36 cellular contexts compared by ENCODE assay signal in genomic region chr10:16393271-16393858, GRCh38. TPM values are rescaled to one million over a fixed set of nuclear protein-coding genes. Genes with fewer than 3 reads are reported as not detected.
DNase-seq lines count a peak whose midpoint lies in the region; ATAC-seq and TF ChIP-seq lines count a peak whose summit lies in the region.
"Had no signal": no experiment of that assay in that cellular context is flagged by ENCODE, and none has a peak within 500 bp of the region (broad histone marks: within the 10 kb centered on the region; RNA-seq: fewer than 3 reads in every experiment).

No MANE protein-coding gene starts in this region.

- H3F3A ChIP-seq in SK-N-SH (replicated peaks; ENCODE audit: insufficient read depth) = no peaks in the 10 kb centered on the region

- no peaks in the 10 kb centered on the region for H3K4me1 Mint-ChIP-seq in osteocyte (ENCODE audit: unreplicated experiment)
- H3K4me1 Mint-ChIP-seq: B cell; CD14-positive monocyte; CD4-positive, alpha-beta memory T cell; CD4-positive, CD25-positive, alpha-beta regulatory T cell; CD8-positive, alpha-beta memory T cell had no signal

- no peak overlapping the region for H3K27ac Mint-ChIP-seq in osteocyte (ENCODE audit: unreplicated experiment)
- H3K27ac Mint-ChIP-seq: B cell; CD14-positive monocyte; CD4-positive, alpha-beta memory T cell; CD4-positive, alpha-beta T cell; CD8-positive, alpha-beta memory T cell; CD8-positive, alpha-beta T cell had no signal

- no peaks in the 10 kb centered on the region for H3K9me3 ChIP-seq in SK-N-SH
- H3K9me3 ChIP-seq: A549; BE2C; BLaER1; BLaER1 treated with 17β-estradiol and CSF1 and Interleukin-3, amounts not matched to agents 10 nM and 100 nM had no signal

- no peaks in the 10 kb centered on the region for H4K20me1 ChIP-seq in SK-N-SH (ENCODE audit: insufficient read depth)
- H4K20me1 ChIP-seq: BLaER1; BLaER1 treated with 17β-estradiol and CSF1 and Interleukin-3, amounts not matched to agents 10 nM and 100 nM had no signal

- no peaks in the 10 kb centered on the region for H3K9me3 Mint-ChIP-seq in osteocyte (ENCODE audit: unreplicated experiment)
- H3K9me3 Mint-ChIP-seq: CD4-positive, alpha-beta T cell; CD4-positive, CD25-positive, alpha-beta regulatory T cell; CD8-positive, alpha-beta memory T cell; CD8-positive, alpha-beta T cell had no signal

- peaks cover 7% of the 10 kb centered on the region for H3K27me3 Mint-ChIP-seq in osteocyte (ENCODE audit: unreplicated experiment)

- peak in 1 of 2 experiments; percentile 36; a peak in 1 of 4 replicates for TF ChIP-seq EP300 in SK-N-SH (IDR thresholded peaks at IDR 0.05; ENCODE audit: borderline replicate concordance in 1 of 2, low read depth in 1 of 2, low read length in 1 of 2)

- POLR2A ChIA-PET in SK-N-SH (lab: Yijun Ruan, JAX) = no interaction called here

- H3K9ac ChIP-seq in SK-N-SH = no peak overlapping the region
- H3K9ac ChIP-seq: BLaER1; BLaER1 treated with 17β-estradiol and CSF1 and Interleukin-3, amounts not matched to agents 10 nM and 100 nM had no signal

- ATAC-seq in SK-N-SH treated with all-trans-retinoic acid at 6 μM for 48 hours = no peak
- ATAC-seq: A549; CD8-positive, alpha-beta T cell had no signal

- WGBS in SK-N-SH (ENCODE audit: low lambda C conversion rate) = 11% methylated on average over 4 of the region's 4 CpGs

- no peaks in the 10 kb centered on the region for H3K27me3 ChIP-seq in SK-N-SH (ENCODE audit: insufficient read depth)
- H3K27me3 ChIP-seq: BE2C; BLaER1; BLaER1 treated with 17β-estradiol and CSF1 and Interleukin-3, amounts not matched to agents 10 nM and 100 nM had no signal

- 0 out of 2 replicates have a peak, but pooled peaks have one; percentile 10 for TF ChIP-seq RAD21 in SK-N-SH (IDR thresholded peaks at IDR 0.05; ENCODE audit: low read length)

- H2AFZ ChIP-seq in SK-N-SH (ENCODE audit: low read depth) = no peak overlapping the region

- DNase-seq in NCI-H524 (lab: John Stamatoyannopoulos, UW) (peak; percentile 2 to 31), NCI-H524 treated with DMSO at 0.1 percent for 48 hours (lab: John Stamatoyannopoulos, UW) (no peak), SK-N-SH (peak; percentile 38), SK-N-DZ (ENCODE audit: low spot score) (peak; percentile 91), osteocyte (ENCODE audit: extremely low spot score, unreplicated experiment) (peak; percentile 2), NCI-H774 (lab: John Stamatoyannopoulos, UW) (no peak), posterior cingulate gyrus (no peak)
- DNase-seq: 8988T; ACHN; AML-193; BE2C; C1 segment of cervical spinal cord; Caco-2; Calu3; CD4-positive, alpha-beta memory T cell; CD4-positive, alpha-beta T cell; CD4-positive, CD25-positive, alpha-beta regulatory T cell; CD8-positive, alpha-beta memory T cell; CD8-positive, alpha-beta T cell; COR-L47; DMS 273 treated with DMSO at 0.1 percent for 48 hours; DMS153; DMS53; DMS79; DMS79 treated with DMSO at 0.1 percent for 48 hours; DND-41; EL had no signal

- H3K36me3 ChIP-seq in SK-N-SH (replicated peaks in 1 of 2; ENCODE audit: control insufficient read depth in 1 of 2, insufficient read depth in 2 of 2, low read length in 1 of 2) = no peaks in the 10 kb centered on the region
- H3K36me3 ChIP-seq: BE2C; BLaER1; BLaER1 treated with 17β-estradiol and CSF1 and Interleukin-3, amounts not matched to agents 10 nM and 100 nM had no signal

- H3K4me3 ChIP-seq in SK-N-SH (ENCODE audit: low read depth in 2 of 2, low read length in 1 of 2) = no peak overlapping the region
- H3K4me3 ChIP-seq: A549; BLaER1; BLaER1 treated with 17β-estradiol and CSF1 and Interleukin-3, amounts not matched to agents 10 nM and 100 nM had no signal

- H3K79me2 ChIP-seq in SK-N-SH (ENCODE audit: insufficient read depth) = no peaks in the 10 kb centered on the region

- H3K36me3 Mint-ChIP-seq in osteocyte (ENCODE audit: unreplicated experiment) = no peaks in the 10 kb centered on the region
- H3K36me3 Mint-ChIP-seq: CD14-positive monocyte; CD4-positive, alpha-beta memory T cell; CD4-positive, CD25-positive, alpha-beta regulatory T cell; CD8-positive, alpha-beta memory T cell; CD8-positive, alpha-beta T cell had no signal

- H3K4me2 ChIP-seq in SK-N-SH = no peak overlapping the region
- H3K4me2 ChIP-seq: A549; BLaER1; BLaER1 treated with 17β-estradiol and CSF1 and Interleukin-3, amounts not matched to agents 10 nM and 100 nM had no signal

- TF ChIP-seq CTCF in SK-N-SH (IDR thresholded peaks at IDR 0.05) = no peak
- no peak for TF ChIP-seq CTCF in osteocyte (IDR thresholded peaks at IDR 0.05)

- H3K4me1 ChIP-seq in SK-N-SH (ENCODE audit: control insufficient read depth in 1 of 2, insufficient read depth in 2 of 2, low read depth in 1 of 2, low read length in 1 of 2) = peaks cover 0 to 6% of the 10 kb centered on the region in 2 experiments; a peak in 1 of 4 replicates
- H3K4me1 ChIP-seq: A549, BE2C, Caco-2 had no signal

- intact Hi-C loops in posterior cingulate gyrus (cut with DNase I) = no loop called here

- CTCF ChIA-PET in SK-N-SH (lab: Yijun Ruan, JAX) = no interaction called here

- H3K4me3 Mint-ChIP-seq in osteocyte (ENCODE audit: unreplicated experiment) = no peak overlapping the region
- H3K4me3 Mint-ChIP-seq: B cell; CD14-positive monocyte; CD4-positive, alpha-beta memory T cell; CD4-positive, alpha-beta T cell; CD4-positive, CD25-positive, alpha-beta regulatory T cell; CD8-positive, alpha-beta memory T cell; CD8-positive, alpha-beta T cell had no signal

- H3K9me2 ChIP-seq in SK-N-SH = no peaks in the 10 kb centered on the region

- peak overlapping the region in 1 of 2 experiments; percentile 36; a peak in 1 of 4 replicates for H3K27ac ChIP-seq in SK-N-SH (ENCODE audit: low read depth in 2 of 2, low read length in 1 of 2)
- H3K27ac ChIP-seq: 22Rv1; A549; BLaER1; BLaER1 treated with 17β-estradiol and CSF1 and Interleukin-3, amounts not matched to agents 10 nM and 100 nM; C4-2B had no signal

TF ChIP-seq in SK-N-SH, 30 proteins besides CTCF, POLR2A, EP300 and RAD21:
- TF ChIP-seq POLR2AphosphoS5 (IDR thresholded peaks at IDR 0.05; ENCODE audit: low read depth, low read length) (no peak), CHD2 (IDR thresholded peaks at IDR 0.05; ENCODE audit: low read length, partially characterized antibody) (peak; percentile 13), GATA2 (CRISPR knock-in tag; IDR thresholded peaks at IDR 0.05) (peak; percentile 83), ZBTB33 (IDR thresholded peaks at IDR 0.05; ENCODE audit: borderline replicate concordance, low read depth) (no peak), FOXJ3 (CRISPR knock-in tag; IDR thresholded peaks at IDR 0.05) (0 out of 2 replicates have a peak, but pooled peaks have one; percentile 25), MXI1 (IDR thresholded peaks at IDR 0.05; ENCODE audit: low read depth, low read length) (0 out of 2 replicates have a peak, but pooled peaks have one; percentile 30), RCOR1 (IDR thresholded peaks at IDR 0.05; ENCODE audit: low read length) (peak; percentile 21; the same call in 1 of the 2 replicates)

TF ChIP-seq in SK-N-SH treated with all-trans-retinoic acid at 6 μM for 48 hours, 23 proteins besides CTCF, POLR2A, EP300 and RAD21:
- TF ChIP-seq ZFP30 (CRISPR knock-in tag; IDR thresholded peaks at IDR 0.05) (no peak), ARNTL (CRISPR knock-in tag; IDR thresholded peaks at IDR 0.05; ENCODE audit: borderline replicate concordance, low read depth) (no peak), ESRRG (CRISPR knock-in tag; IDR thresholded peaks at IDR 0.05) (no peak), ZC3H10 (CRISPR knock-in tag; IDR thresholded peaks at IDR 0.05) (no peak)

RNA-seq across cellular contexts. Expression of gene PTER, which starts 43.4 kb away (rescaled TPM):
- not detected in 2 replicates for polyA plus RNA-seq in SK-N-SH (2012; rRNA removed)
- polyA plus RNA-seq in SK-N-SH (2012; cell fraction: cytosol; rRNA removed) = not detected in 2 replicates
- polyA plus RNA-seq in SK-N-SH (2012; cell fraction: nucleus; rRNA removed) = not detected in 2 replicates
- polyA plus RNA-seq in SK-N-DZ (2014; cell fraction: cytosol; rRNA removed) = 0.15 TPM in 1 of 2 replicates, not detected in the other
- not detected in 2 replicates for polyA plus RNA-seq in SK-N-DZ (2014; cell fraction: nucleus; rRNA removed)
- total RNA-seq in osteocyte = 2.6 and 3.1 TPM in 2 replicates
- total RNA-seq: A172 had no signal

Comparison
In these comparisons a context has a peak if more than half of its experiments do, and no peak if none do; other contexts are left out.
1. DNase-seq: peak in NCI-H524 (2 of 2), SK-N-SH (single experiment), SK-N-DZ (single experiment) and osteocyte (single experiment); none in NCI-H524 treated with DMSO at 0.1 percent for 48 hours (single experiment), NCI-H774 (single experiment) and posterior cingulate gyrus (0 of 10).